Comparison of ENCODE assay signal across 25 cellular contexts in the genomic region with DNA sequence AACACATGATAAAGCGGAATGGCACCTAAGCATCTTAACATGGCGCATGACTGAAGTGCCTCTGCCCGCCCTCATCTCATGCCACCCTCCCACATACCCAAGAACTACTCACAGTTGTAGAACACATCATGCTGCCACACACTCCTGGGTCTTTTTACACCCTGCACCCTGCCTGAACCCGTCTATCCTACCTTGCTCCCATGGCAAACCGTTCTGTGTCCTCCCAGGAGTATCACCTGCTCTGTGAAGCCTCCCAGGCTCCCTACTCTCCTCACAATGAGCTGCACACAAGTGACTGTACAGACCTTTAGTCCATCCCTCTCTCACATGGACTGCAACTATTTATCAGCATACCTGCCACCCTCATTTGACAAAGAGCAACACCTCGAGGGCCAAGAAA.
DNase-seq lines count a peak whose midpoint lies in the region; ATAC-seq and TF ChIP-seq lines count a peak whose summit lies in the region.
"Had no signal": no experiment of that assay in that cellular context is flagged by ENCODE, and none has a peak within 500 bp of the region (broad histone marks: within the 10 kb centered on the region; RNA-seq: fewer than 3 reads in every experiment).

No MANE protein-coding gene starts in this region.

- H3K36me3 Mint-ChIP-seq in stimulated activated naive CD8-positive, alpha-beta T cell treated with anti-CD3 and anti-CD28 coated beads, Interleukin-15, Interleukin-2, amounts not matched to agents 100 ng/mL and 50 ng/mL, for 24 hours (ENCODE audit: low read depth): peaks cover 42% of the 10 kb centered on the region
- H3K36me3 Mint-ChIP-seq in endothelial cell (ENCODE audit: low read depth, unreplicated experiment) (peaks cover 47% of the 10 kb centered on the region), progenitor cell of endocrine pancreas (ENCODE audit: insufficient read depth) (peaks cover 1% of the 10 kb centered on the region)

- H3K27me3 Mint-ChIP-seq in stimulated activated naive CD8-positive, alpha-beta T cell treated with anti-CD3 and anti-CD28 coated beads, Interleukin-15, Interleukin-2, amounts not matched to agents 100 ng/mL and 50 ng/mL, for 24 hours: no peaks in the 10 kb centered on the region
- no peaks in the 10 kb centered on the region for H3K27me3 Mint-ChIP-seq in stimulated activated naive CD8-positive, alpha-beta T cell treated with anti-CD3 and anti-CD28 coated beads, Interleukin-15, amount 100 ng/mL, for 72 hours
- peaks cover 7% of the 10 kb centered on the region for H3K27me3 Mint-ChIP-seq in endothelial cell (ENCODE audit: unreplicated experiment)
- H3K27me3 Mint-ChIP-seq in progenitor cell of endocrine pancreas: no peaks in the 10 kb centered on the region
- H3K27me3 Mint-ChIP-seq: activated CD4-positive, alpha-beta T cell treated with anti-CD3 and anti-CD28 coated beads for 36 hours had no signal

- peaks cover 16% of the 10 kb centered on the region for H3K9me3 Mint-ChIP-seq in stimulated activated naive CD8-positive, alpha-beta T cell treated with anti-CD3 and anti-CD28 coated beads, Interleukin-15, Interleukin-2, amounts not matched to agents 100 ng/mL and 50 ng/mL, for 24 hours
- peaks cover 18 to 31% of the 10 kb centered on the region in 2 donors for H3K9me3 Mint-ChIP-seq in stimulated activated naive CD8-positive, alpha-beta T cell treated with anti-CD3 and anti-CD28 coated beads, Interleukin-15, amount 100 ng/mL, for 72 hours
- H3K9me3 Mint-ChIP-seq in endothelial cell (ENCODE audit: unreplicated experiment) (no peaks in the 10 kb centered on the region), progenitor cell of endocrine pancreas (ENCODE audit: low read depth) (peaks cover 14% of the 10 kb centered on the region)

- TF ChIP-seq CTCF in endothelial cell (IDR thresholded peaks at IDR 0.05; ENCODE audit: unreplicated experiment) (no peak), progenitor cell of endocrine pancreas (IDR thresholded peaks at IDR 0.05; ENCODE audit: unreplicated experiment) (no peak)

- DNase-seq in stimulated activated naive CD8-positive, alpha-beta T cell treated with anti-CD3 and anti-CD28 coated beads, Interleukin-15, amount 100 ng/mL, for 72 hours: no peak
- DNase-seq in endothelial cell (ENCODE audit: low spot score) (no peak), progenitor cell of endocrine pancreas (ENCODE audit: low spot score, unreplicated experiment) (no peak), retina (no peak), GDM1 (lab: John Stamatoyannopoulos, UW) (no peak)
- DNase-seq: activated CD4-positive, alpha-beta T cell treated with anti-CD3 and anti-CD28 coated beads for 36 hours; activated CD8-positive, alpha-beta memory T cell treated with anti-CD3 and anti-CD28 coated beads for 24 hours; activated gamma-delta T cell; C1 segment of cervical spinal cord; Caco-2; DMS79 treated with DMSO at 0.1 percent for 48 hours; dorsolateral prefrontal cortex; heart left ventricle; NCI-H1417 treated with DMSO at 0.1 percent for 48 hours; NCI-H2171; NCI-H524; NK-92 treated with Interleukin-12 subunit alpha and Interleukin-12 subunit beta, amount 100 ng/mL, for 24 hours; PC-9; SHP77 treated with DMSO at 0.1 percent for 48 hours; small intestine; stimulated activated CD4-positive, alpha-beta T cell treated with anti-CD3 and anti-CD28 coated beads, Interleukin-1b, Interleukin-23, amount 100 ng/mL, for 48 hours; stimulated activated CD8-positive, alpha-beta memory T cell treated with anti-CD3 and anti-CD28 coated beads, Interleukin-4, amount 100 ng/mL, for 48 hours had no signal

- H3K27ac Mint-ChIP-seq in stimulated activated naive CD8-positive, alpha-beta T cell treated with anti-CD3 and anti-CD28 coated beads, Interleukin-15, Interleukin-2, amounts not matched to agents 100 ng/mL and 50 ng/mL, for 24 hours: peak overlapping the region; percentile 47
- H3K27ac Mint-ChIP-seq in stimulated activated naive CD8-positive, alpha-beta T cell treated with anti-CD3 and anti-CD28 coated beads, Interleukin-15, amount 100 ng/mL, for 72 hours: no peak overlapping the region
- peak overlapping the region; percentile 20 for H3K27ac Mint-ChIP-seq in endothelial cell (ENCODE audit: unreplicated experiment)
- H3K27ac Mint-ChIP-seq in progenitor cell of endocrine pancreas: peak overlapping the region; percentile 50
- H3K27ac Mint-ChIP-seq: activated CD4-positive, alpha-beta T cell treated with anti-CD3 and anti-CD28 coated beads for 36 hours; T-helper 2 cell treated with Interferon-gamma antibody and Interleukin-4, amounts not matched to agents 5 μg/mL and 100 μg/mL, for 36 hours had no signal

- no peak overlapping the region for H3K4me3 Mint-ChIP-seq in stimulated activated naive CD8-positive, alpha-beta T cell treated with anti-CD3 and anti-CD28 coated beads, Interleukin-15, Interleukin-2, amounts not matched to agents 100 ng/mL and 50 ng/mL, for 24 hours
- H3K4me3 Mint-ChIP-seq in stimulated activated naive CD8-positive, alpha-beta T cell treated with anti-CD3 and anti-CD28 coated beads, Interleukin-15, amount 100 ng/mL, for 72 hours: no peak overlapping the region
- peak overlapping the region; percentile 32 for H3K4me3 Mint-ChIP-seq in endothelial cell (ENCODE audit: unreplicated experiment)
- H3K4me3 Mint-ChIP-seq in progenitor cell of endocrine pancreas (ENCODE audit: low read depth): no peak overlapping the region
- H3K4me3 Mint-ChIP-seq: activated CD4-positive, alpha-beta T cell treated with anti-CD3 and anti-CD28 coated beads for 36 hours; T-helper 2 cell treated with Interferon-gamma antibody and Interleukin-4, amounts not matched to agents 5 μg/mL and 100 μg/mL, for 36 hours had no signal

- no peak for ATAC-seq in stimulated activated naive CD8-positive, alpha-beta T cell treated with anti-CD3 and anti-CD28 coated beads, Interleukin-15, amount 100 ng/mL, for 72 hours
- no peak for ATAC-seq in HG02623 (IDR thresholded peaks at IDR 0.05; ENCODE audit: unreplicated experiment)
- ATAC-seq: activated CD4-positive, alpha-beta T cell treated with anti-CD3 and anti-CD28 coated beads for 36 hours had no signal

- H3K4me1 Mint-ChIP-seq in stimulated activated naive CD8-positive, alpha-beta T cell treated with anti-CD3 and anti-CD28 coated beads, Interleukin-15, Interleukin-2, amounts not matched to agents 100 ng/mL and 50 ng/mL, for 24 hours (ENCODE audit: low read depth): peaks cover 8% of the 10 kb centered on the region
- H3K4me1 Mint-ChIP-seq in stimulated activated naive CD8-positive, alpha-beta T cell treated with anti-CD3 and anti-CD28 coated beads, Interleukin-15, amount 100 ng/mL, for 72 hours: peaks cover 4% of the 10 kb centered on the region
- H3K4me1 Mint-ChIP-seq in endothelial cell (ENCODE audit: unreplicated experiment): peaks cover 15% of the 10 kb centered on the region
- H3K4me1 Mint-ChIP-seq in progenitor cell of endocrine pancreas (ENCODE audit: low read depth): peaks cover 10% of the 10 kb centered on the region

Comparison
In these comparisons a context has a peak if more than half of its experiments do, and no peak if none do; other contexts are left out.
1. H3K27ac Mint-ChIP-seq: peak in stimulated activated naive CD8-positive, alpha-beta T cell treated with anti-CD3 and anti-CD28 coated beads, Interleukin-15, Interleukin-2, amounts not matched to agents 100 ng/mL and 50 ng/mL, for 24 hours (single experiment), endothelial cell (single experiment) and progenitor cell of endocrine pancreas (single experiment); none in stimulated activated naive CD8-positive, alpha-beta T cell treated with anti-CD3 and anti-CD28 coated beads, Interleukin-15, amount 100 ng/mL, for 72 hours (0 of 2).